25 cellular contexts compared by ENCODE assay signal in the genomic region with DNA sequence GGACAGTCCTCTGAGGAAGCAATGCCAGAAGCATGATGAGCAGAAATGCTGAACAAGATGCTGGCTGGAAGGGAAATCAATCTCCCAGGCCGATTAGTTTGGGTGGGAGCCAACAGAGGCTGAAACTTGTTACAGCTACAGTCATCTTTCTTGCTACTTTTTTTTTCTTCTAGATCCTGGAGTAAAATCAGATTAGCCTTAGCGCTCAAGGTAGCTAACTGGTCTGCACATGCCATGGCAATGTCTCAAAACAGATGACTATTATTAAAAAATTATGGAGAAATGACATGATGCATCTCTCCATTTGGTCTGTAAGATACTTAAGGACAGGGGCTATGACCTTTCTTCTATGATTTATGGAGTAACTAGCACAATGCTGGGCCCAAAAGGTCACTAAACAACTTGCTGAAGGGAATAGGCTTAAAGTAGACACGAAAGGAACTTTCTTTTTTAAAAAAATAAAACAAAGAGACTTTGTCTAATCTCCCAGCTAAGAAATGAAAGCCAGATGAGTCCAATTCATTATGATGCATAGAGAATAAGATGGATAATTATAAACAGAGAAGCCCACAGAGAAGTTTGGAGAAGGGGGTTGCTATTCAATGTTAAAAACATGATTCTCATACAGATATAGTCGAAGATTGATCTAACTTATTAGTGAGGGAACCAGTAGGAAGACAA. TPM values are rescaled to one million over a fixed set of nuclear protein-coding genes. Genes with fewer than 3 reads are reported as not detected.
A peak's percentile ranks its signal among the peaks of the same experiment; 100 is the strongest.
DNase-seq lines count a peak whose midpoint lies in the region; ATAC-seq and TF ChIP-seq lines count a peak whose summit lies in the region.
"Had no signal": no experiment of that assay in that cellular context is flagged by ENCODE, and none has a peak within 500 bp of the region (broad histone marks: within the 10 kb centered on the region; RNA-seq: fewer than 3 reads in every experiment).

No MANE protein-coding gene starts in this region.

- no peak overlapping the region for H3K18ac ChIP-seq in neuronal stem cell (ENCODE audit: low read length)

- no peak overlapping the region for H3K23ac ChIP-seq in neuronal stem cell (ENCODE audit: low read depth, low read length, poor library complexity)

- no peak for ATAC-seq in HG02938 (IDR thresholded peaks at IDR 0.05; ENCODE audit: unreplicated experiment)
- ATAC-seq: activated CD4-positive, CD25-positive, alpha-beta regulatory T cell treated with anti-CD3 and anti-CD28 coated beads, Interleukin-2, amount 50 U/mL, for 24 hours; activated T-cell treated with anti-CD3 and anti-CD28 coated beads, Interleukin-2, amount 50 U/mL, for 72 hours; effector memory CD8-positive, alpha-beta T cell; gastrocnemius medialis; psoas muscle had no signal

- BruUV-seq in A673 (replicated peaks; lab: Mats Ljungman, UMichigan): no TSS peak

- H3K4ac ChIP-seq in neuronal stem cell (ENCODE audit: low read length): no peak overlapping the region

- no peaks in the 10 kb centered on the region for H3K79me1 ChIP-seq in neuronal stem cell (ENCODE audit: low read depth, low read length)

- peaks cover 10% of the 10 kb centered on the region for H3K9me3 ChIP-seq in A673 (ENCODE audit: low read depth, low read length, poor library complexity, severe bottlenecking)
- H3K9me3 ChIP-seq in WERI-Rb-1 (ENCODE audit: severe bottlenecking): peaks cover 6% of the 10 kb centered on the region
- peaks cover 0 to 4% of the 10 kb centered on the region in 2 donors for H3K9me3 ChIP-seq in neuronal stem cell (replicated peaks in 1 of 2; ENCODE audit: control insufficient read depth in 2 of 2, insufficient read depth in 1 of 2, low read depth in 1 of 2, low read length in 2 of 2)
- H3K9me3 ChIP-seq: gastrocnemius medialis, psoas muscle, thoracic aorta had no signal

- no CpG with 5 or more reads among the region's 4 CpGs for WGBS in neuronal stem cell (ENCODE audit: extremely low coverage in 2 of 2, insufficient read length in 2 of 2, insufficient replicate concordance in 1 of 2), 2 donors

- no peak overlapping the region for H2BK12ac ChIP-seq in neuronal stem cell (ENCODE audit: low read length)

- no peak overlapping the region for H2AFZ ChIP-seq in neuronal stem cell (ENCODE audit: low read length)

- H2BK5ac ChIP-seq in neuronal stem cell (ENCODE audit: low read length): no peak overlapping the region

- no peak overlapping the region for H3K9ac ChIP-seq in neuronal stem cell (ENCODE audit: low read depth, low read length, poor library complexity)

- CTCF ChIA-PET in A673 (lab: Charles Lee): interaction anchor here (0.7 kb wide), 1 partner anchor 10 kb away, joined by 3 read pairs; no protein-coding TSS in a partner anchor

- TF ChIP-seq CTCF in A673 (conservative IDR thresholded peaks at IDR 0.05; ENCODE audit: low read depth, low read length): no peak
- no peak for TF ChIP-seq CTCF in WERI-Rb-1 (IDR thresholded peaks at IDR 0.05; ENCODE audit: low read depth, low read length)

- DNase-seq in A673 (ENCODE audit: low spot score) (no peak), LHCN-M2 (ENCODE audit: low read depth) (peak; percentile 15), caudate nucleus (lab: John Stamatoyannopoulos, UW) (no peak), foreskin melanocyte (peak; percentile 91), cerebellar nuclear complex (lab: John Stamatoyannopoulos, UW) (no peak), WERI-Rb-1 (no peak), neuronal stem cell (ENCODE audit: low spot score) (no peak)
- DNase-seq: 8988T; activated naive CD8-positive, alpha-beta T cell treated with anti-CD3 and anti-CD28 coated beads, Interleukin-2, amount 10 ng/mL, durations not matched to agents 7 days and 5 days; activated T-cell treated with anti-CD3 and anti-CD28 coated beads, Interleukin-2, amount 50 U/mL, for 72 hours; CD4-positive, CD25-positive, alpha-beta regulatory T cell; DND-41; effector memory CD8-positive, alpha-beta T cell; gastrocnemius medialis; H9; left cardiac atrium; NCI-H2107; NCI-H526; psoas muscle; stimulated activated CD8-positive, alpha-beta memory T cell treated with anti-CD3 and anti-CD28 coated beads, Interleukin-4, amount 100 ng/mL, for 48 hours; T1000 had no signal

- H3K14ac ChIP-seq in neuronal stem cell (ENCODE audit: low read length): no peak overlapping the region

- H4K8ac ChIP-seq in neuronal stem cell (ENCODE audit: low read depth, low read length): no peak overlapping the region

- H4K91ac ChIP-seq in neuronal stem cell (ENCODE audit: low read depth, low read length, poor library complexity): no peak overlapping the region

- intact Hi-C loops in A673 (cut with micrococcal nuclease; ENCODE audit: unreplicated experiment): no loop called here

- no peak overlapping the region for H2AK5ac ChIP-seq in neuronal stem cell (ENCODE audit: low read depth, low read length)

- no peak overlapping the region for H2BK120ac ChIP-seq in neuronal stem cell (ENCODE audit: low read depth, low read length)

- H3K27me3 ChIP-seq in A673 (replicated peaks; ENCODE audit: insufficient read depth, low read depth, low read length, poor library complexity) (no peaks in the 10 kb centered on the region), WERI-Rb-1 (ENCODE audit: insufficient read depth, low read depth, severe bottlenecking) (no peaks in the 10 kb centered on the region), neuronal stem cell (ENCODE audit: control insufficient read depth in 3 of 3, insufficient read depth in 3 of 3, low read depth in 1 of 3, low read length in 3 of 3) (peaks cover 0 to 16% (median 0%) of the 10 kb centered on the region in 3 experiments)

- H3K36me3 ChIP-seq in A673 (ENCODE audit: insufficient read depth, low read length, poor library complexity, severe bottlenecking): no peaks in the 10 kb centered on the region
- H3K36me3 ChIP-seq in WERI-Rb-1: no peaks in the 10 kb centered on the region
- no peaks in the 10 kb centered on the region for H3K36me3 ChIP-seq in neuronal stem cell (replicated peaks in 1 of 2; ENCODE audit: control insufficient read depth in 2 of 2, insufficient read depth in 2 of 2, low read length in 2 of 2)
- H3K36me3 ChIP-seq: gastrocnemius medialis, thoracic aorta had no signal

- POLR2A ChIA-PET in A673 (lab: Charles Lee; ENCODE audit: low non-redundant PET): interaction anchor here (0.6 kb wide), 1 partner anchor 1866 kb away, joined by 3 read pairs; no protein-coding TSS in a partner anchor

- no peak overlapping the region for H2BK15ac ChIP-seq in neuronal stem cell (ENCODE audit: low read length)

- no peak overlapping the region for H3K4me2 ChIP-seq in neuronal stem cell (ENCODE audit: insufficient read depth, low read length, poor library complexity, severe bottlenecking)

- H3K4me1 ChIP-seq in A673 (ENCODE audit: insufficient read depth, low read length, poor library complexity, severe bottlenecking) (peaks cover 23% of the 10 kb centered on the region), neuronal stem cell (ENCODE audit: control insufficient read depth in 2 of 2, insufficient read depth in 1 of 2, low read depth in 1 of 2, low read length in 2 of 2) (no peaks in the 10 kb centered on the region)
- H3K4me1 ChIP-seq: gastrocnemius medialis, psoas muscle had no signal

- H3K27ac ChIP-seq in A673 (ENCODE audit: low read depth, low read length, poor library complexity, severe bottlenecking) (peak overlapping the region; percentile 28), caudate nucleus (ENCODE audit: low read depth, low read length) (peak overlapping the region; percentile 64), WERI-Rb-1 (no peak overlapping the region), neuronal stem cell (replicated peaks; ENCODE audit: low read length) (no peak overlapping the region)
- H3K27ac ChIP-seq: gastrocnemius medialis, psoas muscle, SK-N-MC, thoracic aorta had no signal

- no peak overlapping the region for H3K4me3 ChIP-seq in A673 (ENCODE audit: low read depth, low read length, poor library complexity, severe bottlenecking)
- no peak overlapping the region for H3K4me3 ChIP-seq in WERI-Rb-1 (ENCODE audit: low read depth, low read length)
- H3K4me3 ChIP-seq in neuronal stem cell (ENCODE audit: low read length in 2 of 2): no peak overlapping the region
- H3K4me3 ChIP-seq: gastrocnemius medialis, psoas muscle, SK-N-MC, thoracic aorta had no signal

RNA-seq across cellular contexts. Expression of a gene that starts 42.5 kb away (rescaled TPM):
- total RNA-seq in A673 (2021): 8.9 and 11.5 TPM in 2 replicates
- 8.1 and 9.5 TPM in 2 replicates for total RNA-seq in LHCN-M2 (2014; rRNA removed)
- polyA plus RNA-seq in LHCN-M2 (2012): 5.6 TPM
- 2.7 TPM for polyA plus RNA-seq in neuronal stem cell (2013, experiment 1 of 2)
- 2.8 TPM for polyA plus RNA-seq in neuronal stem cell (2013, experiment 2 of 2)

Comparison
In these comparisons a context has a peak if more than half of its experiments do, and no peak if none do; other contexts are left out.
1. DNase-seq: peak in LHCN-M2 (single experiment) and foreskin melanocyte (single experiment); none in A673 (single experiment), caudate nucleus (0 of 61), cerebellar nuclear complex (0 of 2), WERI-Rb-1 (single experiment) and neuronal stem cell (single experiment).
2. H3K27ac ChIP-seq: peak in A673 (single experiment) and caudate nucleus (single experiment); none in WERI-Rb-1 (single experiment) and neuronal stem cell (single experiment).